Comparison of ENCODE assay signal across 33 cellular contexts in genomic region chr6:29810371-29810770, GRCh38. TPM values are rescaled to one million over a fixed set of nuclear protein-coding genes. Genes with fewer than 3 reads are reported as not detected.
"Had no signal": no experiment of that assay in that cellular context is flagged by ENCODE, and none has a peak within 500 bp of the region (broad histone marks: within the 10 kb centered on the region; RNA-seq: fewer than 3 reads in every experiment).

No MANE protein-coding gene starts in this region.

- H3K36me3 ChIP-seq: heart right ventricle, lower lobe of right lung, right atrium auricular region, right lobe of liver, tibial nerve, uterus had no signal

- H3K4me2 ChIP-seq: hepatocyte, smooth muscle cell had no signal

- H3K9me3 ChIP-seq: heart right ventricle, lower lobe of right lung, right atrium auricular region, right lobe of liver, tibial nerve, uterus had no signal

- H3K27ac ChIP-seq: heart right ventricle, hepatocyte, lower lobe of right lung, parathyroid adenoma, right atrium auricular region, right lobe of liver, tibial nerve, uterus had no signal

- ATAC-seq: heart right ventricle; left lobe of liver; lower lobe of right lung; naive thymus-derived CD4-positive, alpha-beta T cell; natural killer cell treated with Interleukin-12 subunit alpha and Interleukin-12 subunit beta and Interleukin-15 and Interleukin-18, amount 100 ng/mL, for 72 hours; right lobe of liver; stimulated activated memory B cell treated with anti-CD40 and anti-IgM and Interleukin-4, amounts not matched to agents 10 μg/mL and 1 μg/mL and 100 μg/mL, for 72 hours; stimulated activated naive CD8-positive, alpha-beta T cell treated with anti-CD3 and anti-CD28 coated beads, Interleukin-15, amount 100 ng/mL, for 72 hours had no signal

- H2AFZ ChIP-seq: hepatocyte, parathyroid adenoma had no signal

- H3K4me3 ChIP-seq: heart right ventricle, hepatocyte, lower lobe of right lung, right atrium auricular region, right lobe of liver, smooth muscle cell, tibial nerve, uterus had no signal

- H3K4me1 Mint-ChIP-seq: stimulated activated memory B cell treated with anti-CD40 and anti-IgM and Interleukin-4, amounts not matched to agents 10 μg/mL and 1 μg/mL and 100 μg/mL, for 72 hours; stimulated activated naive CD8-positive, alpha-beta T cell treated with anti-CD3 and anti-CD28 coated beads, Interleukin-15, amount 100 ng/mL, for 72 hours had no signal

- H3K36me3 Mint-ChIP-seq: mesothelial cell of epicardium; naive thymus-derived CD4-positive, alpha-beta T cell; stimulated activated memory B cell treated with anti-CD40 and anti-IgM and Interleukin-4, amounts not matched to agents 10 μg/mL and 1 μg/mL and 100 μg/mL, for 72 hours; type B pancreatic cell had no signal

- H3K79me2 ChIP-seq: hepatocyte, parathyroid adenoma had no signal

- H3K4me3 Mint-ChIP-seq: mesothelial cell of epicardium; naive thymus-derived CD4-positive, alpha-beta T cell; natural killer cell treated with Interleukin-12 subunit alpha and Interleukin-12 subunit beta and Interleukin-15 and Interleukin-18, amount 100 ng/mL, for 72 hours; stimulated activated memory B cell treated with anti-CD40 and anti-IgM and Interleukin-4, amounts not matched to agents 10 μg/mL and 1 μg/mL and 100 μg/mL, for 72 hours; stimulated activated naive CD8-positive, alpha-beta T cell treated with anti-CD3 and anti-CD28 coated beads, Interleukin-15, amount 100 ng/mL, for 72 hours; type B pancreatic cell had no signal

- H3K27ac Mint-ChIP-seq: mesothelial cell of epicardium; naive thymus-derived CD4-positive, alpha-beta T cell; natural killer cell treated with Interleukin-12 subunit alpha and Interleukin-12 subunit beta and Interleukin-15 and Interleukin-18, amount 100 ng/mL, for 72 hours; stimulated activated memory B cell treated with anti-CD40 and anti-IgM and Interleukin-4, amounts not matched to agents 10 μg/mL and 1 μg/mL and 100 μg/mL, for 72 hours; stimulated activated naive CD8-positive, alpha-beta T cell treated with anti-CD3 and anti-CD28 coated beads, Interleukin-15, amount 100 ng/mL, for 72 hours; type B pancreatic cell had no signal

- H3K27me3 ChIP-seq: right atrium auricular region, uterus had no signal

- H3K9me3 Mint-ChIP-seq: mesothelial cell of epicardium; naive thymus-derived CD4-positive, alpha-beta T cell; natural killer cell treated with Interleukin-12 subunit alpha and Interleukin-12 subunit beta and Interleukin-15 and Interleukin-18, amount 100 ng/mL, for 72 hours; stimulated activated memory B cell treated with anti-CD40 and anti-IgM and Interleukin-4, amounts not matched to agents 10 μg/mL and 1 μg/mL and 100 μg/mL, for 72 hours; stimulated activated naive CD8-positive, alpha-beta T cell treated with anti-CD3 and anti-CD28 coated beads, Interleukin-15, amount 100 ng/mL, for 72 hours had no signal

- H3K4me1 ChIP-seq: heart right ventricle, lower lobe of right lung, parathyroid adenoma, right atrium auricular region, right lobe of liver, tibial nerve, uterus had no signal

- DNase-seq: heart right ventricle; islet precursor cell; lower lobe of right lung; mammary epithelial cell; mesenchymal stem cell; naive thymus-derived CD4-positive, alpha-beta T cell; right lobe of liver; stimulated activated CD4-positive, alpha-beta T cell treated with anti-CD3 and anti-CD28 coated beads, Interleukin-1b, Interleukin-23, amount 100 ng/mL, for 48 hours; stimulated activated CD4-positive, alpha-beta T cell treated with anti-CD3 and anti-CD28 coated beads, Interleukin-2, amount 100 ng/mL, for 48 hours; stimulated activated CD4-positive, alpha-beta T cell treated with anti-CD3 and anti-CD28 coated beads, Interleukin-4, amount 100 ng/mL, for 4 hours; stimulated activated CD8-positive, alpha-beta memory T cell treated with anti-CD3 and anti-CD28 coated beads, Interleukin-4, amount 100 ng/mL, for 48 hours; stimulated activated naive CD4-positive, alpha-beta T cell treated with Interleukin-2 at 50 U/mL for 16 hours; stimulated activated naive CD8-positive, alpha-beta T cell treated with anti-CD3 and anti-CD28 coated beads, Interleukin-15, amount 100 ng/mL, for 72 hours; substantia nigra; uterus had no signal

RNA-seq across cellular contexts. Expression of gene HLA-G, which starts 17.3 kb away (rescaled TPM):
- total RNA-seq: hepatocyte, left lobe of liver, liver, myocyte, omental fat pad, pulmonary artery endothelial cell, right atrium auricular region, skeletal muscle tissue, temporal lobe, tibial nerve, ureter had no signal
- polyA plus RNA-seq: neural cell had no signal
